In the genomic region with DNA sequence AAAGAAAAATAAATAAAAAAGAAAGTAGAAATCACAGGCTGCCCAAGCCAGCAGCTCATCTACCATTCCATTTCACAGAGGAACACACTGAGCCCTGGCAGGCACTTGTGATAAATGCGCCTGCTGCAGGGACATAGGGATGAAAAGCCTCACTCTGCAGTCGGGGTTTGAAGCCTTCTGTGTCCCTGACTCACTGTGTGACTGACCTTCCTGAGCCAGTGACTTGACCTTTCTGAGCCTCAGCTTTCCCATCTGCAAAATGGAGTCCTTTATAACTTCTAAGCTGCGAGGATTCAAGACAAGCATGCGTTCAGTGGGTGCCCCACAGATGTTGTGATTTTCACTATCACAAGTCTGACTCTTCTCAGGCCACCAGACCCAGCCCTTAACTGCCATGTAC, we compare ENCODE assay signal across 1 cellular context.
A peak's percentile ranks its signal among the peaks of the same experiment; 100 is the strongest.
TF ChIP-seq lines count a peak whose summit lies in the region.

No MANE protein-coding gene starts in this region.

TF ChIP-seq in HepG2, 621 proteins besides CTCF, POLR2A, EP300 and RAD21:
- TF ChIP-seq ZMYM3 (CRISPR knock-in tag; IDR thresholded peaks at IDR 0.05) (peak; percentile 74), MXD4 (CRISPR knock-in tag; IDR thresholded peaks at IDR 0.05) (no peak), KDM1A (CRISPR knock-in tag; IDR thresholded peaks at IDR 0.05) (peak; percentile 23; the same call in 1 of the 2 replicates), HDAC1 (CRISPR knock-in tag; IDR thresholded peaks at IDR 0.05) (no peak), MLX (CRISPR knock-in tag; IDR thresholded peaks at IDR 0.05) (no peak), ESRRA (CRISPR knock-in tag; IDR thresholded peaks at IDR 0.05; ENCODE audit: low read depth) (peak; percentile 32; the same call in 1 of the 2 replicates), ZNF629 (CRISPR knock-in tag; conservative IDR thresholded peaks at IDR 0.05) (peak; percentile 94)
- TF ChIP-seq, protein P1, sequence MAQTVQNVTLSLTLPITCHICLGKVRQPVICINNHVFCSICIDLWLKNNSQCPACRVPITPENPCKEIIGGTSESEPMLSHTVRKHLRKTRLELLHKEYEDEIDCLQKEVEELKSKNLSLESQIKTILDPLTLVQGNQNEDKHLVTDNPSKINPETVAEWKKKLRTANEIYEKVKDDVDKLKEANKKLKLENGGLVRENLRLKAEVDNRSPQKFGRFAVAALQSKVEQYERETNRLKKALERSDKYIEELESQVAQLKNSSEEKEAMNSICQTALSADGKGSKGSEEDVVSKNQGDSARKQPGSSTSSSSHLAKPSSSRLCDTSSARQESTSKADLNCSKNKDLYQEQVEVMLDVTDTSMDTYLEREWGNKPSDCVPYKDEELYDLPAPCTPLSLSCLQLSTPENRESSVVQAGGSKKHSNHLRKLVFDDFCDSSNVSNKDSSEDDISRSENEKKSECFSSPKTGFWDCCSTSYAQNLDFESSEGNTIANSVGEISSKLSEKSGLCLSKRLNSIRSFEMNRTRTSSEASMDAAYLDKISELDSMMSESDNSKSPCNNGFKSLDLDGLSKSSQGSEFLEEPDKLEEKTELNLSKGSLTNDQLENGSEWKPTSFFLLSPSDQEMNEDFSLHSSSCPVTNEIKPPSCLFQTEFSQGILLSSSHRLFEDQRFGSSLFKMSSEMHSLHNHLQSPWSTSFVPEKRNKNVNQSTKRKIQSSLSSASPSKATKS (CRISPR knock-in tag; IDR thresholded peaks at IDR 0.05) = no peak
